In genomic region chr3:120416868-120417267, GRCh38 we compare ENCODE assay signal across 8 cellular contexts. TPM values are rescaled to one million over a fixed set of nuclear protein-coding genes. Genes with fewer than 3 reads are reported as not detected.
DNase-seq lines count a peak whose midpoint lies in the region; ATAC-seq and TF ChIP-seq lines count a peak whose summit lies in the region.

No MANE protein-coding gene starts in this region.

- DNase-seq in WTC11 (ENCODE audit: low spot score) (no peak), left colon (no peak), upper lobe of right lung (no peak), HK-2 (ENCODE audit: unreplicated experiment) (no peak), Peyer's patch (no peak), T-helper 9 cell (no peak)

- H3K9me3 ChIP-seq in upper lobe of right lung (no peaks in the 10 kb centered on the region), Peyer's patch (no peaks in the 10 kb centered on the region)

- intact Hi-C loops in left colon (cut with DNase I, micrococcal nuclease): loop anchor here in 1 of 2 donors (2.0 to 5.0 kb wide), 2 partner anchors 140 to 172 kb away; no protein-coding TSS in a partner anchor
- intact Hi-C loops in upper lobe of right lung (cut with DNase I): no loop called here

- no peak for TF ChIP-seq POLR2A in Peyer's patch (IDR thresholded peaks at IDR 0.05)

- CTCF ChIA-PET in WTC11 (lab: Charles Lee): interaction anchor here (0.6 to 8.1 kb wide), 53 partner anchors 8 to 525 kb away, joined by 3 to 161 read pairs (median 5); partner anchors contain the start of genes FSTL1, GPR156, LRRC58 and NDUFB4

- no peak overlapping the region for H3K4me3 Mint-ChIP-seq in WTC11

- no peaks in the 10 kb centered on the region for H3K27me3 Mint-ChIP-seq in WTC11 (ENCODE audit: low read depth)

- peaks cover 39% of the 10 kb centered on the region for H3K4me1 ChIP-seq in upper lobe of right lung
- peaks cover 0 to 40% (median 0%) of the 10 kb centered on the region in 4 donors for H3K4me1 ChIP-seq in Peyer's patch

- H3K4me3 ChIP-seq in upper lobe of right lung: no peak overlapping the region
- no peak overlapping the region for H3K4me3 ChIP-seq in Peyer's patch

- H3K36me3 ChIP-seq in upper lobe of right lung (no peaks in the 10 kb centered on the region), Peyer's patch (no peaks in the 10 kb centered on the region)

- H3K36me3 Mint-ChIP-seq in WTC11: peaks cover 35% of the 10 kb centered on the region

- H3K9me3 Mint-ChIP-seq in WTC11: 0 out of 2 replicates have a peak, but pooled peaks cover 4% of the 10 kb centered on the region

- H3K27ac Mint-ChIP-seq in WTC11: peak overlapping the region; percentile 29

- H3K27ac ChIP-seq in upper lobe of right lung (peak overlapping the region; percentile 44), Peyer's patch (peak overlapping the region in 1 of 4 donors; percentile 33)

- POLR2A ChIA-PET in WTC11 (lab: Charles Lee): interaction anchor here (1.0 to 4.0 kb wide), 6 partner anchors 15 to 323 kb away, joined by 4 to 16 read pairs (median 7); partner anchors contain the start of genes FSTL1, GSK3B and LRRC58

- H3K27me3 ChIP-seq in upper lobe of right lung (no peaks in the 10 kb centered on the region), Peyer's patch (no peaks in the 10 kb centered on the region)

- peaks cover 46% of the 10 kb centered on the region for H3K4me1 Mint-ChIP-seq in WTC11

- no peak for TF ChIP-seq CTCF in WTC11 (IDR thresholded peaks at IDR 0.05)
- no peak for TF ChIP-seq CTCF in upper lobe of right lung (IDR thresholded peaks at IDR 0.05)
- TF ChIP-seq CTCF in Peyer's patch (IDR thresholded peaks at IDR 0.05): no peak

- peak; percentile 32 for ATAC-seq in GM18909 (IDR thresholded peaks at IDR 0.05; ENCODE audit: poor library complexity, unreplicated experiment)
- peak; percentile 21 for ATAC-seq in HG02798 (IDR thresholded peaks at IDR 0.05; ENCODE audit: poor library complexity, unreplicated experiment)
- peak; percentile 6 for ATAC-seq in WTC11
- peak; percentile 2 for ATAC-seq in left colon
- no peak for ATAC-seq in upper lobe of right lung

TF ChIP-seq in WTC11, 78 proteins besides CTCF, POLR2A, EP300 and RAD21:
- TF ChIP-seq NR3C1 (CRISPR knock-in tag; conservative IDR thresholded peaks at IDR 0.05; ENCODE audit: low read depth) (no peak), EMX1 (CRISPR knock-in tag; IDR thresholded peaks at IDR 0.05) (no peak), SP1 (CRISPR knock-in tag; conservative IDR thresholded peaks at IDR 0.05) (no peak)

RNA-seq across cellular contexts. Expression of gene FSTL1, which starts 33.9 kb away (rescaled TPM):
- total RNA-seq in WTC11 (2021): 271 to 286 TPM (median 272 TPM) in 3 replicates
- total RNA-seq in left colon: 10 to 100 TPM; 34.4 to 61.7 TPM
- 221 TPM for total RNA-seq in upper lobe of right lung
- 10 to 100 TPM; 22.2 to 84.2 (median 59.8) TPM for total RNA-seq in Peyer's patch
